ENCODE assay signal across 14 cellular contexts in genomic region chr10:61475449-61475873, GRCh38. TPM values are rescaled to one million over a fixed set of nuclear protein-coding genes. Genes with fewer than 3 reads are reported as not detected.
DNase-seq lines count a peak whose midpoint lies in the region; ATAC-seq, FAIRE-seq and TF ChIP-seq lines count a peak whose summit lies in the region.
"Had no signal": no experiment of that assay in that cellular context is flagged by ENCODE, and none has a peak within 500 bp of the region (broad histone marks: within the 10 kb centered on the region; RNA-seq: fewer than 3 reads in every experiment).

No MANE protein-coding gene starts in this region.

- H3K27me3 ChIP-seq in IMR-90 (ENCODE audit: control insufficient read depth, insufficient read depth, low read length) (no peaks in the 10 kb centered on the region), K562 (ENCODE audit: control insufficient read depth in 2 of 2, insufficient read depth in 2 of 2, low read length in 2 of 2) (no peaks in the 10 kb centered on the region), colonic mucosa (no peaks in the 10 kb centered on the region), spleen (replicated peaks in 1 of 7) (no peaks in the 10 kb centered on the region)
- H3K27me3 ChIP-seq: BLaER1 had no signal

- H3K27me3 Mint-ChIP-seq in activated T-cell treated with anti-CD3 and anti-CD28 coated beads, Interleukin-2, amount 50 U/mL, for 4 hours (ENCODE audit: low read depth): peaks cover 2% of the 10 kb centered on the region
- H3K27me3 Mint-ChIP-seq: type B pancreatic cell had no signal

- H3K36me3 Mint-ChIP-seq in activated T-cell treated with anti-CD3 and anti-CD28 coated beads, Interleukin-2, amount 50 U/mL, for 4 hours (ENCODE audit: insufficient read depth): no peaks in the 10 kb centered on the region
- H3K36me3 Mint-ChIP-seq: type B pancreatic cell had no signal

- no peak overlapping the region for H2AK5ac ChIP-seq in IMR-90 (ENCODE audit: low read depth, low read length)

- H3K56ac ChIP-seq in IMR-90 (ENCODE audit: extremely low read depth, insufficient read depth, low read length): no peak overlapping the region

- no peaks in the 10 kb centered on the region for H3K79me1 ChIP-seq in IMR-90 (ENCODE audit: low read depth in 1 of 2, low read length in 2 of 2)

- H2BK15ac ChIP-seq in IMR-90 (ENCODE audit: low read depth, low read length): no peak overlapping the region

- 0 out of 2 replicates have a peak, but pooled peaks cover 2% of the 10 kb centered on the region for H3K4me1 ChIP-seq in IMR-90 (ENCODE audit: control insufficient read depth, insufficient read depth, low read length)
- H3K4me1 ChIP-seq in K562 (replicated peaks in 1 of 2; ENCODE audit: control insufficient read depth in 2 of 2, insufficient read depth in 2 of 2, low read length in 2 of 2): peaks cover 0 to 5% of the 10 kb centered on the region in 2 experiments; a peak in 2 of 5 replicates
- H3K4me1 ChIP-seq in colonic mucosa: no peaks in the 10 kb centered on the region
- no peaks in the 10 kb centered on the region for H3K4me1 ChIP-seq in spleen
- H3K4me1 ChIP-seq: BLaER1, prostate gland had no signal

- WGBS in IMR-90 (ENCODE audit: extremely low coverage in 2 of 2, insufficient read length in 1 of 2), 2 experiments: 0% methylated on average over 1 of the region's 3 CpGs; no CpG with 5 or more reads in 1 of the 2 experiments
- WGBS in K562 (ENCODE audit: insufficient coverage, low coverage, missing lambda C conversion rate): 0% methylated on average over 3 of the region's 3 CpGs
- WGBS in spleen, 5 donors: 49 to 68% (median 54%) methylated on average over 3 of the region's 3 CpGs

- TF ChIP-seq EP300 in K562 (IDR thresholded peaks at IDR 0.05; ENCODE audit: low read length): peak; percentile 81

- POLR2A ChIA-PET in IMR-90 (lab: Charles Lee; ENCODE audit: unreplicated experiment): no interaction called here
- POLR2A ChIA-PET in K562 (lab: Yijun Ruan, JAX): interaction anchor here (0.6 to 0.9 kb wide), 2 partner anchors 9 to 13 kb away, joined by 3 to 6 read pairs; no protein-coding TSS in a partner anchor

- H3K4me2 ChIP-seq in IMR-90 (ENCODE audit: low read depth, low read length) (no peak overlapping the region; the same call in 1 of the 2 replicates), K562 (ENCODE audit: insufficient read depth, low read length) (no peak overlapping the region)
- H3K4me2 ChIP-seq: BLaER1 had no signal

- H3K9me1 ChIP-seq in IMR-90 (ENCODE audit: insufficient read depth, low read length) (no peaks in the 10 kb centered on the region), K562 (ENCODE audit: control insufficient read depth, insufficient read depth, low read length) (no peaks in the 10 kb centered on the region)

- H4K5ac ChIP-seq in IMR-90 (ENCODE audit: low read depth, low read length): no peak overlapping the region

- FAIRE-seq in K562 (lab: Jason Lieb, UNC): peak; percentile 65
- FAIRE-seq: GM12892 had no signal

- DNase-seq in AG10803 (ENCODE audit: low read depth) (peak; percentile 68), IMR-90 (peak; percentile 66), K562 (ENCODE audit: extremely low read depth in 1 of 4, low spot score in 3 of 4) (peak in 2 of 4 experiments; percentile 63 to 79), hepatic stellate cell (ENCODE audit: low spot score) (peak; percentile 15), colonic mucosa (no peak), spleen (no peak), activated gamma-delta T cell treated with Interleukin-2 at 50 U/mL for 16 hours (no peak)
- DNase-seq in activated T-cell treated with anti-CD3 and anti-CD28 coated beads, Interleukin-2, amount 50 U/mL, for 4 hours: no peak
- DNase-seq: stimulated activated CD4-positive, alpha-beta T cell treated with anti-CD3 and anti-CD28 coated beads, Interleukin-2, amount 100 ng/mL, for 24 hours had no signal

- no peak overlapping the region for H3K23ac ChIP-seq in IMR-90 (ENCODE audit: low read depth, low read length)

- CTCF ChIA-PET in IMR-90 (lab: Yijun Ruan, JAX) (no interaction called here), K562 (lab: Yijun Ruan, JAX; ENCODE audit: low intra/inter-chr PET ratio) (no interaction called here)

- H3K9me3 ChIP-seq in IMR-90 (ENCODE audit: control insufficient read depth, insufficient read depth, low read length): no peaks in the 10 kb centered on the region
- H3K9me3 ChIP-seq in K562 (replicated peaks; ENCODE audit: control insufficient read depth, insufficient read depth, low read depth, low read length): no peaks in the 10 kb centered on the region
- no peaks in the 10 kb centered on the region for H3K9me3 ChIP-seq in colonic mucosa
- H3K9me3 ChIP-seq in spleen: no peaks in the 10 kb centered on the region
- H3K9me3 ChIP-seq: BLaER1, prostate gland had no signal

- no peak for TF ChIP-seq POLR2A in IMR-90 (IDR thresholded peaks at IDR 0.05; ENCODE audit: low read depth, low read length)
- no peak for TF ChIP-seq POLR2A in K562 (conservative IDR thresholded peaks at IDR 0.05)
- no peak for TF ChIP-seq POLR2A in spleen (IDR thresholded peaks at IDR 0.05)

- ATAC-seq in IMR-90 (ENCODE audit: low read depth) (peak; percentile 48), K562 (peak; percentile 67)
- no peak for ATAC-seq in activated T-cell treated with anti-CD3 and anti-CD28 coated beads, Interleukin-2, amount 50 U/mL, for 4 hours
- ATAC-seq: activated CD4-positive, CD25-positive, alpha-beta regulatory T cell treated with anti-CD3 and anti-CD28 coated beads, Interleukin-2, amount 50 U/mL, for 24 hours had no signal

- H3K36me3 ChIP-seq in IMR-90 (ENCODE audit: control insufficient read depth, insufficient read depth, low read length): no peaks in the 10 kb centered on the region
- no peaks in the 10 kb centered on the region for H3K36me3 ChIP-seq in K562 (ENCODE audit: control insufficient read depth, insufficient read depth, low read length)
- H3K36me3 ChIP-seq in colonic mucosa: no peaks in the 10 kb centered on the region
- no peaks in the 10 kb centered on the region for H3K36me3 ChIP-seq in spleen
- H3K36me3 ChIP-seq: BLaER1, prostate gland had no signal

- BruUV-seq in IMR-90 (replicated peaks; lab: Mats Ljungman, UMichigan): no TSS peak
- no TSS peak for BruUV-seq in K562 (replicated peaks; lab: Mats Ljungman, UMichigan)

- H3K14ac ChIP-seq in IMR-90 (replicated peaks; ENCODE audit: low read depth, low read length): no peak overlapping the region

- no peaks in the 10 kb centered on the region for H3K4me1 Mint-ChIP-seq in activated T-cell treated with anti-CD3 and anti-CD28 coated beads, Interleukin-2, amount 50 U/mL, for 4 hours (ENCODE audit: low read depth)

- intact Hi-C loops in IMR-90 (cut with micrococcal nuclease): no loop called here
- intact Hi-C loops in K562 (cut with micrococcal nuclease): loop anchor here (2.0 to 5.0 kb wide), 2 partner anchors 117 to 359 kb away; no protein-coding TSS in a partner anchor
- intact Hi-C loops in colonic mucosa (cut with DNase I): no loop called here
- intact Hi-C loops in spleen (cut with DNase I; ENCODE audit: low total_unique reads): no loop called here

- no peak overlapping the region for H4K91ac ChIP-seq in IMR-90 (ENCODE audit: insufficient read depth, low read depth, low read length)

- H3K79me2 ChIP-seq in K562 (ENCODE audit: control insufficient read depth, insufficient read depth, low read length): no peaks in the 10 kb centered on the region

- H2AFZ ChIP-seq in IMR-90 (replicated peaks; ENCODE audit: low read length, poor library complexity) (no peak overlapping the region), K562 (ENCODE audit: low read depth, low read length) (peak overlapping the region; percentile 43; the same call in 1 of the 2 replicates)

- H2BK20ac ChIP-seq in IMR-90 (ENCODE audit: low read depth, low read length): no peak overlapping the region

- H3K4me3 Mint-ChIP-seq in activated T-cell treated with anti-CD3 and anti-CD28 coated beads, Interleukin-2, amount 50 U/mL, for 4 hours: no peak overlapping the region
- H3K4me3 Mint-ChIP-seq: type B pancreatic cell had no signal

- in situ Hi-C loops in IMR-90 (cut with MboI; ENCODE audit: low sequenced_read_pairs) (no loop called here), K562 (cut with MboI) (no loop called here)

- H2BK5ac ChIP-seq in IMR-90 (ENCODE audit: low read depth, low read length, poor library complexity, severe bottlenecking): no peak overlapping the region

- no peaks in the 10 kb centered on the region for H4K20me1 ChIP-seq in IMR-90 (ENCODE audit: insufficient read depth, low read length)
- H4K20me1 ChIP-seq in K562 (replicated peaks; ENCODE audit: control insufficient read depth, insufficient read depth, low read length): no peaks in the 10 kb centered on the region
- H4K20me1 ChIP-seq: BLaER1 had no signal

- H3K4me3 ChIP-seq in AG10803 (ENCODE audit: low read length) (no peak overlapping the region), IMR-90 (ENCODE audit: insufficient read depth, low read depth, low read length) (no peak overlapping the region), K562 (no peak overlapping the region), colonic mucosa (no peak overlapping the region), spleen (no peak overlapping the region)
- H3K4me3 ChIP-seq: BLaER1, prostate gland had no signal

- no peaks in the 10 kb centered on the region for H3K9me3 Mint-ChIP-seq in activated T-cell treated with anti-CD3 and anti-CD28 coated beads, Interleukin-2, amount 50 U/mL, for 4 hours
- H3K9me3 Mint-ChIP-seq: type B pancreatic cell had no signal

- H2BK120ac ChIP-seq in IMR-90 (ENCODE audit: low read depth, low read length): no peak overlapping the region

- no peak overlapping the region for H3K27ac ChIP-seq in IMR-90 (ENCODE audit: insufficient read depth, low read length)
- peak overlapping the region; percentile 41; the same call in 1 of the 3 replicates for H3K27ac ChIP-seq in K562 (ENCODE audit: extremely low read depth, low read depth, low read length)
- no peak overlapping the region for H3K27ac ChIP-seq in colonic mucosa
- no peak overlapping the region for H3K27ac ChIP-seq in spleen
- H3K27ac ChIP-seq: BLaER1, prostate gland had no signal

- TF ChIP-seq RAD21 in IMR-90 (IDR thresholded peaks at IDR 0.05; ENCODE audit: low read length): no peak
- no peak; a peak in 1 of 4 replicates for TF ChIP-seq RAD21 in K562 (CRISPR knock-in tag; conservative IDR thresholded peaks at IDR 0.05 in 1 of 2, IDR thresholded peaks at IDR 0.05 in 1 of 2)

- no peak for TF ChIP-seq CTCF in AG10803 (conservative IDR thresholded peaks at IDR 0.05; ENCODE audit: low read length)
- TF ChIP-seq CTCF in IMR-90 (conservative IDR thresholded peaks at IDR 0.05; ENCODE audit: low read depth, low read length): no peak
- no peak for TF ChIP-seq CTCF in K562 (IDR thresholded peaks at IDR 0.05 in 2 of 3, conservative IDR thresholded peaks at IDR 0.05 in 1 of 3; ENCODE audit: insufficient read depth in 2 of 3, low read depth in 1 of 3, low read length in 3 of 3)
- TF ChIP-seq CTCF in colonic mucosa (IDR thresholded peaks at IDR 0.05): no peak
- TF ChIP-seq CTCF in spleen (IDR thresholded peaks at IDR 0.05 in 8 of 11, conservative IDR thresholded peaks at IDR 0.05 in 3 of 11): no peak

- no peak overlapping the region for H3K4ac ChIP-seq in IMR-90 (ENCODE audit: low read depth, low read length)

- no peak overlapping the region for H2AK9ac ChIP-seq in IMR-90 (replicated peaks; ENCODE audit: low read depth, low read length, poor library complexity)

- H3K9ac ChIP-seq in IMR-90 (ENCODE audit: low read depth, low read length): no peak overlapping the region
- H3K9ac ChIP-seq in K562 (ENCODE audit: insufficient read depth in 1 of 2, low read depth in 2 of 2, low read length in 2 of 2): 0 out of 4 replicates have a peak overlapping the region, but pooled peaks of 1 of the 2 experiments have one; percentile 13
- H3K9ac ChIP-seq in colonic mucosa (ENCODE audit: low read depth in 2 of 2, low read length in 2 of 2): no peak overlapping the region
- H3K9ac ChIP-seq: BLaER1 had no signal

- H4K8ac ChIP-seq in IMR-90 (ENCODE audit: low read depth in 2 of 2, low read length in 2 of 2): no peak overlapping the region

- dilution Hi-C loops in IMR-90 (cut with HindIII; ENCODE audit: low sequenced_read_pairs, unreplicated experiment): no loop called here

- no peak overlapping the region for H3K18ac ChIP-seq in IMR-90 (ENCODE audit: low read depth, low read length)

RNA-seq across cellular contexts. Expression of gene TMEM26, which starts 22.3 kb away (rescaled TPM):
- total RNA-seq in IMR-90 (2012; rRNA removed) (0.36 and 0.56 TPM in 2 replicates), K562 (2014; rRNA removed) (not detected in 2 replicates), K562 (2014; rRNA removed; fragmentation: Illumina TruSeq; extraction: Trizol) (not detected in 2 replicates), K562 (2015; rRNA removed; fragmentation: Illumina TruSeq; extraction: Trizol) (not detected in 2 replicates), K562 (2021) (not detected in 2 replicates), colonic mucosa (under 1 TPM; 0.32 to 0.50 TPM), spleen (10 to 100 TPM; 20.3 to 30.9 (median 23.0) TPM)
- polyA plus RNA-seq in IMR-90 (2012; rRNA removed) (0.16 and 0.22 TPM in 2 replicates), K562 (2011; rRNA removed) (not detected in 2 replicates), K562 (2014; fragmentation: Illumina TruSeq; extraction: Trizol) (not detected in 2 replicates), K562 (2014; fragmentation: Nextera tagmentation; extraction: Ambion mirVana) (not detected), K562 (2014; rRNA removed) (not detected in 2 replicates), spleen (1 to 10 TPM; 1.0 to 3.1 (median 2.0) TPM)
- polyA plus RNA-seq in IMR-90 (2012; cell fraction: cytosol; rRNA removed): 0.08 and 0.84 TPM in 2 replicates
- 0.14 and 0.57 TPM in 2 replicates for polyA plus RNA-seq in IMR-90 (2012; cell fraction: nucleus; rRNA removed; ENCODE audit: low replicate concordance)
- total RNA-seq in K562 (2011; cell fraction: chromatin; rRNA removed; ENCODE audit: low replicate concordance): not detected in 2 replicates
- not detected in 2 replicates for total RNA-seq in K562 (2011; cell fraction: nucleolus; rRNA removed)
- not detected in 2 replicates for total RNA-seq in K562 (2011; cell fraction: nucleoplasm; rRNA removed)
- polyA plus RNA-seq in K562 (2011; cell fraction: cytosol; rRNA removed): not detected in 2 replicates
- not detected in 2 replicates for polyA plus RNA-seq in K562 (2011; cell fraction: nucleus; rRNA removed)
- polyA plus RNA-seq in K562 (2012): not detected in 2 replicates
- not detected in 2 replicates for polyA minus RNA-seq in K562 (2011; rRNA and poly(A)+ RNA removed)
- polyA minus RNA-seq in K562 (2011; cell fraction: cytosol; rRNA and poly(A)+ RNA removed): not detected in 2 replicates
- not detected in 2 replicates for polyA minus RNA-seq in K562 (2011; cell fraction: nucleus; rRNA and poly(A)+ RNA removed)
- total RNA-seq in activated T-cell treated with anti-CD3 and anti-CD28 coated beads, Interleukin-2, amount 50 U/mL, for 4 hours: not detected

Comparison
In these comparisons a context has a peak if more than half of its experiments do, and no peak if none do; other contexts are left out.
1. DNase-seq: peak in AG10803 (single experiment), IMR-90 (single experiment) and hepatic stellate cell (single experiment); none in activated T-cell treated with anti-CD3 and anti-CD28 coated beads, Interleukin-2, amount 50 U/mL, for 4 hours (single experiment), colonic mucosa (single experiment), spleen (single experiment) and activated gamma-delta T cell treated with Interleukin-2 at 50 U/mL for 16 hours (single experiment).
2. ATAC-seq: peak in IMR-90 (single experiment) and K562 (single experiment); none in activated T-cell treated with anti-CD3 and anti-CD28 coated beads, Interleukin-2, amount 50 U/mL, for 4 hours (0 of 2).
3. RNA of gene TMEM26, which starts 22.3 kb away (total RNA-seq): 20.3 to 30.9 TPM in spleen; 0.32 to 0.50 TPM in colonic mucosa, 0.36 to 0.56 TPM in IMR-90, not detected in K562 and not detected in activated T-cell treated with anti-CD3 and anti-CD28 coated beads, Interleukin-2, amount 50 U/mL, for 4 hours; every median in the first group is over 10 times any median in the second.